ENCODE assay signal across 1 cellular context in the genomic region with DNA sequence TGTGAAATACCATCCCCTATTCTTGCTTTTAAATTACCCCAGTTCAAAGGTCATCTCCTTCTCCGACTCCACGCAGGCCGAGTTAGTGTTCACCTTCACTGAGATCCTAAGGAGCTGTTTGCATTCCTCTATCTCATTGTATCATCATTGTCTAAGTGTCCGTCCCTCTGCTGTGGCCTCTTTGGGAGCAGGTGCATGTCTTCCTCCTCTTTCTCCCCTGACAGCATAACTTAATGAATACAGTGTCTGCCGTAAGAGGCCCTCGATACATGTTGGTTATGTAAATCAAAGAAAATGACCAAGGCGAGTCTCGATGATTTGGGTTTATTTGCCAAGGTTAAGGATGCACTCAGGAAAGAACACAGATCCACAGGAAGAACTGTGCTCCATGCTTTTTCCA.
TF ChIP-seq lines count a peak whose summit lies in the region.

No MANE protein-coding gene starts in this region.

TF ChIP-seq in HepG2, 621 proteins besides CTCF, POLR2A, EP300 and RAD21:
- TF ChIP-seq HMG20B (CRISPR knock-in tag; conservative IDR thresholded peaks at IDR 0.05) (no peak), ASH2L (IDR thresholded peaks at IDR 0.05; ENCODE audit: insufficient read length, low read depth, low read length) (peak; percentile 27), TCF7L2 (IDR thresholded peaks at IDR 0.05; ENCODE audit: low read depth, low read length) (peak; percentile 48), ZNF431 (CRISPR knock-in tag; IDR thresholded peaks at IDR 0.05; ENCODE audit: borderline replicate concordance, low read depth) (no peak), SSRP1 (CRISPR knock-in tag; IDR thresholded peaks at IDR 0.05) (no peak), MBD4 (IDR thresholded peaks at IDR 0.05; ENCODE audit: borderline replicate concordance, low read length) (no peak), REXO4 (CRISPR knock-in tag; IDR thresholded peaks at IDR 0.05; ENCODE audit: borderline replicate concordance) (no peak), KDM3A (CRISPR knock-in tag; IDR thresholded peaks at IDR 0.05; ENCODE audit: low read depth) (no peak), HMGA1 (CRISPR knock-in tag; conservative IDR thresholded peaks at IDR 0.05) (no peak), ZFY (CRISPR knock-in tag; IDR thresholded peaks at IDR 0.05) (no peak)
- TF ChIP-seq, protein P1, sequence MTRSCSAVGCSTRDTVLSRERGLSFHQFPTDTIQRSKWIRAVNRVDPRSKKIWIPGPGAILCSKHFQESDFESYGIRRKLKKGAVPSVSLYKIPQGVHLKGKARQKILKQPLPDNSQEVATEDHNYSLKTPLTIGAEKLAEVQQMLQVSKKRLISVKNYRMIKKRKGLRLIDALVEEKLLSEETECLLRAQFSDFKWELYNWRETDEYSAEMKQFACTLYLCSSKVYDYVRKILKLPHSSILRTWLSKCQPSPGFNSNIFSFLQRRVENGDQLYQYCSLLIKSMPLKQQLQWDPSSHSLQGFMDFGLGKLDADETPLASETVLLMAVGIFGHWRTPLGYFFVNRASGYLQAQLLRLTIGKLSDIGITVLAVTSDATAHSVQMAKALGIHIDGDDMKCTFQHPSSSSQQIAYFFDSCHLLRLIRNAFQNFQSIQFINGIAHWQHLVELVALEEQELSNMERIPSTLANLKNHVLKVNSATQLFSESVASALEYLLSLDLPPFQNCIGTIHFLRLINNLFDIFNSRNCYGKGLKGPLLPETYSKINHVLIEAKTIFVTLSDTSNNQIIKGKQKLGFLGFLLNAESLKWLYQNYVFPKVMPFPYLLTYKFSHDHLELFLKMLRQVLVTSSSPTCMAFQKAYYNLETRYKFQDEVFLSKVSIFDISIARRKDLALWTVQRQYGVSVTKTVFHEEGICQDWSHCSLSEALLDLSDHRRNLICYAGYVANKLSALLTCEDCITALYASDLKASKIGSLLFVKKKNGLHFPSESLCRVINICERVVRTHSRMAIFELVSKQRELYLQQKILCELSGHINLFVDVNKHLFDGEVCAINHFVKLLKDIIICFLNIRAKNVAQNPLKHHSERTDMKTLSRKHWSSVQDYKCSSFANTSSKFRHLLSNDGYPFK (CRISPR knock-in tag; IDR thresholded peaks at IDR 0.05; ENCODE audit: borderline replicate concordance), result no peak
- TF ChIP-seq, protein P2, sequence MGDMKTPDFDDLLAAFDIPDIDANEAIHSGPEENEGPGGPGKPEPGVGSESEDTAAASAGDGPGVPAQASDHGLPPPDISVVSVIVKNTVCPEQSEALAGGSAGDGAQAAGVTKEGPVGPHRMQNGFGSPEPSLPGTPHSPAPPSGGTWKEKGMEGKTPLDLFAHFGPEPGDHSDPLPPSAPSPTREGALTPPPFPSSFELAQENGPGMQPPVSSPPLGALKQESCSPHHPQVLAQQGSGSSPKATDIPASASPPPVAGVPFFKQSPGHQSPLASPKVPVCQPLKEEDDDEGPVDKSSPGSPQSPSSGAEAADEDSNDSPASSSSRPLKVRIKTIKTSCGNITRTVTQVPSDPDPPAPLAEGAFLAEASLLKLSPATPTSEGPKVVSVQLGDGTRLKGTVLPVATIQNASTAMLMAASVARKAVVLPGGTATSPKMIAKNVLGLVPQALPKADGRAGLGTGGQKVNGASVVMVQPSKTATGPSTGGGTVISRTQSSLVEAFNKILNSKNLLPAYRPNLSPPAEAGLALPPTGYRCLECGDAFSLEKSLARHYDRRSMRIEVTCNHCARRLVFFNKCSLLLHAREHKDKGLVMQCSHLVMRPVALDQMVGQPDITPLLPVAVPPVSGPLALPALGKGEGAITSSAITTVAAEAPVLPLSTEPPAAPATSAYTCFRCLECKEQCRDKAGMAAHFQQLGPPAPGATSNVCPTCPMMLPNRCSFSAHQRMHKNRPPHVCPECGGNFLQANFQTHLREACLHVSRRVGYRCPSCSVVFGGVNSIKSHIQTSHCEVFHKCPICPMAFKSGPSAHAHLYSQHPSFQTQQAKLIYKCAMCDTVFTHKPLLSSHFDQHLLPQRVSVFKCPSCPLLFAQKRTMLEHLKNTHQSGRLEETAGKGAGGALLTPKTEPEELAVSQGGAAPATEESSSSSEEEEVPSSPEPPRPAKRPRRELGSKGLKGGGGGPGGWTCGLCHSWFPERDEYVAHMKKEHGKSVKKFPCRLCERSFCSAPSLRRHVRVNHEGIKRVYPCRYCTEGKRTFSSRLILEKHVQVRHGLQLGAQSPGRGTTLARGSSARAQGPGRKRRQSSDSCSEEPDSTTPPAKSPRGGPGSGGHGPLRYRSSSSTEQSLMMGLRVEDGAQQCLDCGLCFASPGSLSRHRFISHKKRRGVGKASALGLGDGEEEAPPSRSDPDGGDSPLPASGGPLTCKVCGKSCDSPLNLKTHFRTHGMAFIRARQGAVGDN (CRISPR knock-in tag; IDR thresholded peaks at IDR 0.05), result no peak
